25 cellular contexts compared by ENCODE assay signal in genomic region chr14:90019824-90020523, GRCh38. TPM values are rescaled to one million over a fixed set of nuclear protein-coding genes. Genes with fewer than 3 reads are reported as not detected.
DNase-seq lines count a peak whose midpoint lies in the region; ATAC-seq lines count a peak whose summit lies in the region.
"Had no signal": no experiment of that assay in that cellular context is flagged by ENCODE, and none has a peak within 500 bp of the region (broad histone marks: within the 10 kb centered on the region; RNA-seq: fewer than 3 reads in every experiment).

No MANE protein-coding gene starts in this region.

- 92 to 96% methylated on average over 7 to 11 of the region's 11 CpGs for WGBS in GM23248 (ENCODE audit: low coverage in 1 of 2, low lambda C conversion rate in 2 of 2, missing lambda C conversion rate in 2 of 2), 2 experiments

- H3K4me3 Mint-ChIP-seq in activated naive CD8-positive, alpha-beta T cell treated with anti-CD3 and anti-CD28 coated beads, Interleukin-2, amount 50 U/mL, for 24 hours: no peak overlapping the region
- H3K4me3 Mint-ChIP-seq in immature natural killer cell: no peak overlapping the region
- H3K4me3 Mint-ChIP-seq: brain, neural crest cell had no signal

- no peak overlapping the region for H3K4me2 ChIP-seq in GM23248 (ENCODE audit: unreplicated experiment)

- H3K9me3 Mint-ChIP-seq in activated naive CD8-positive, alpha-beta T cell treated with anti-CD3 and anti-CD28 coated beads, Interleukin-2, amount 50 U/mL, for 24 hours: no peaks in the 10 kb centered on the region
- no peaks in the 10 kb centered on the region for H3K9me3 Mint-ChIP-seq in immature natural killer cell
- H3K9me3 Mint-ChIP-seq: brain, neural crest cell had no signal

- H3K36me3 Mint-ChIP-seq in activated naive CD8-positive, alpha-beta T cell treated with anti-CD3 and anti-CD28 coated beads, Interleukin-2, amount 50 U/mL, for 24 hours (ENCODE audit: low read depth): peaks cover 74% of the 10 kb centered on the region
- peaks cover 45 to 65% (median 47%) of the 10 kb centered on the region in 3 donors for H3K36me3 Mint-ChIP-seq in immature natural killer cell

- H3K9me2 ChIP-seq in GM23248 (ENCODE audit: insufficient read depth): no peaks in the 10 kb centered on the region

- H2AFZ ChIP-seq in GM23248: no peak overlapping the region
- H2AFZ ChIP-seq: parathyroid adenoma had no signal

- H3K9ac ChIP-seq in GM23248: no peak overlapping the region
- H3K9ac ChIP-seq: parathyroid adenoma had no signal

- no peak overlapping the region for H3K27ac ChIP-seq in GM23248
- H3K27ac ChIP-seq: adrenal gland, heart right ventricle, parathyroid adenoma had no signal

- H3F3A ChIP-seq in GM23248 (ENCODE audit: insufficient read depth): no peaks in the 10 kb centered on the region

- no peaks in the 10 kb centered on the region for H3K4me1 ChIP-seq in GM23248 (ENCODE audit: insufficient read depth)
- H3K4me1 ChIP-seq: adrenal gland had no signal

- H3K4me3 ChIP-seq in GM23248: no peak overlapping the region
- H3K4me3 ChIP-seq: adrenal gland, GM12878, heart right ventricle had no signal

- no peaks in the 10 kb centered on the region for H3K9me3 ChIP-seq in GM23248 (ENCODE audit: low read depth)
- H3K9me3 ChIP-seq: adrenal gland, heart right ventricle had no signal

- ATAC-seq in activated naive CD8-positive, alpha-beta T cell treated with anti-CD3 and anti-CD28 coated beads, Interleukin-2, amount 50 U/mL, for 24 hours: peak; percentile 19
- ATAC-seq in GM21447 (IDR thresholded peaks at IDR 0.05; ENCODE audit: unreplicated experiment): no peak
- ATAC-seq: GM12878, heart right ventricle, right cardiac atrium, Right ventricle myocardium inferior had no signal

- H4K20me1 ChIP-seq in GM23248 (ENCODE audit: insufficient read depth): no peaks in the 10 kb centered on the region

- no peaks in the 10 kb centered on the region for H3K27me3 Mint-ChIP-seq in activated naive CD8-positive, alpha-beta T cell treated with anti-CD3 and anti-CD28 coated beads, Interleukin-2, amount 50 U/mL, for 24 hours
- peaks cover 0 to 2% (median 2%) of the 10 kb centered on the region in 3 donors for H3K27me3 Mint-ChIP-seq in immature natural killer cell (ENCODE audit: low read depth in 3 of 3)
- H3K27me3 Mint-ChIP-seq: brain had no signal

- no peaks in the 10 kb centered on the region for H3K79me2 ChIP-seq in GM23248 (ENCODE audit: insufficient read depth)
- H3K79me2 ChIP-seq: parathyroid adenoma had no signal

- in situ Hi-C loops in GM23248 (cut with MboI): no loop called here

- H3K4me1 Mint-ChIP-seq in activated naive CD8-positive, alpha-beta T cell treated with anti-CD3 and anti-CD28 coated beads, Interleukin-2, amount 50 U/mL, for 24 hours: peaks cover 6% of the 10 kb centered on the region
- peaks cover 5 to 16% of the 10 kb centered on the region in 2 donors for H3K4me1 Mint-ChIP-seq in immature natural killer cell
- H3K4me1 Mint-ChIP-seq: brain had no signal

- 0 out of 2 replicates have a peak, but pooled peaks cover 9% of the 10 kb centered on the region for H3K36me3 ChIP-seq in GM23248 (ENCODE audit: low read depth)

- no peaks in the 10 kb centered on the region for H3K27me3 ChIP-seq in GM23248 (replicated peaks; ENCODE audit: insufficient read depth)
- H3K27me3 ChIP-seq: adrenal gland, heart right ventricle had no signal

- H3K27ac Mint-ChIP-seq in activated naive CD8-positive, alpha-beta T cell treated with anti-CD3 and anti-CD28 coated beads, Interleukin-2, amount 50 U/mL, for 24 hours: no peak overlapping the region
- H3K27ac Mint-ChIP-seq in immature natural killer cell: peak overlapping the region in 2 of 6 donors; percentile 1 to 28

- DNase-seq in GM23248 (peak; percentile 9), NCI-H69 (lab: John Stamatoyannopoulos, UW) (peak; percentile 51), pons (ENCODE audit: low spot score) (peak; percentile 9), HuH-7.5 (ENCODE audit: low spot score) (no peak), immature natural killer cell (no peak)
- DNase-seq in activated naive CD8-positive, alpha-beta T cell treated with anti-CD3 and anti-CD28 coated beads, Interleukin-2, amount 50 U/mL, for 24 hours: no peak
- DNase-seq: activated CD4-positive, alpha-beta T cell treated with anti-CD3 and anti-CD28 coated beads for 4 hours; activated effector memory CD4-positive, alpha-beta T cell treated with anti-CD3 and anti-CD28 coated beads, Interleukin-2, amount 50 U/mL, for 16 hours; Calu3; heart right ventricle; KG1; mammary epithelial cell; NCI-H1417 treated with DMSO at 0.1 percent for 48 hours; NCI-H2107; NCI-H446; right cardiac atrium; stimulated activated CD4-positive, alpha-beta T cell treated with anti-CD3 and anti-CD28 coated beads, Interleukin-2, amount 100 ng/mL, for 24 hours; T-helper 2 cell had no signal

RNA-seq across cellular contexts. Expression of gene KCNK13, which starts 41.8 kb away (rescaled TPM):
- total RNA-seq in GM23248 (2014; rRNA removed; shearing (Covaris generic)): not detected in 2 replicates
- polyA plus RNA-seq in GM23248 (2016; fragmentation: Nextera tagmentation; extraction: Ambion mirVana) (not detected in 2 replicates), immature natural killer cell (under 1 TPM in 1 of 3 donors, not detected in 2; 0.09 TPM)
- total RNA-seq: Calu3, GM12878, mammary epithelial cell, neural crest cell had no signal
- polyA plus RNA-seq: GM12878, mammary epithelial cell had no signal

Comparison
In these comparisons a context has a peak if more than half of its experiments do, and no peak if none do; other contexts are left out.
1. DNase-seq: peak in GM23248 (single experiment), NCI-H69 (single experiment) and pons (single experiment); none in activated naive CD8-positive, alpha-beta T cell treated with anti-CD3 and anti-CD28 coated beads, Interleukin-2, amount 50 U/mL, for 24 hours (single experiment), HuH-7.5 (single experiment) and immature natural killer cell (0 of 3).